ENCODE assay signal across 26 cellular contexts in the genomic region with DNA sequence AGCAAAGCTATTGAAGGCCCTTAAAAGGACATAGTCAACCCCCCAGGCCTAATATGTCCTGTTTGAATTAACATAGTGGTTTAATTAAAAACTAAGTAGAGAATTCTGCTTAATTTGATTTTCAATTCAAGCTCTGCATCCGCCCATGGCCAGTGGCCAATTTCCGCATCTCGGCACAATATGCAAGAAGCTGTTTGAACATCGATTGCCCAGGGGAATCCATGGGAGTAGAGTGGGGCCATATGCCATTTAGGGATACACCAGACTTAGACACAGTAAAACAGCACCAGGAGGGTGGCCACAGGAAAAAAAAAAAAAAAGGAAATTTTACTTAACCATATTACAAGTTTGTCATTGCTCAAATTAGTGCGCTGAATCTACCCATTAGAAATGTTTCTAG.
DNase-seq lines count a peak whose midpoint lies in the region; TF ChIP-seq lines count a peak whose summit lies in the region.
"Had no signal": no experiment of that assay in that cellular context is flagged by ENCODE, and none has a peak within 500 bp of the region (broad histone marks: within the 10 kb centered on the region; RNA-seq: fewer than 3 reads in every experiment).

No MANE protein-coding gene starts in this region.

- H3K27me3 ChIP-seq in A673 (replicated peaks; ENCODE audit: insufficient read depth, low read depth, low read length, poor library complexity) = no peaks in the 10 kb centered on the region
- H3K27me3 ChIP-seq: BLaER1 treated with 17β-estradiol and CSF1 and Interleukin-3, amounts not matched to agents 10 nM and 100 nM; MG63 had no signal

- CTCF ChIA-PET in A673 (lab: Charles Lee) = interaction anchor here (0.7 kb wide), 1 partner anchor 13 kb away, joined by 5 read pairs; no protein-coding TSS in a partner anchor

- no peak for TF ChIP-seq CTCF in A673 (conservative IDR thresholded peaks at IDR 0.05; ENCODE audit: low read depth, low read length)
- no peak for TF ChIP-seq CTCF in glutamatergic neuron (IDR thresholded peaks at IDR 0.05; ENCODE audit: partially characterized antibody, unreplicated experiment)

- peak overlapping the region; percentile 89 for H3K27ac Mint-ChIP-seq in glutamatergic neuron (ENCODE audit: unreplicated experiment)
- H3K27ac Mint-ChIP-seq in activated CD4-positive, alpha-beta T cell treated with anti-CD3 and anti-CD28 coated beads, Interleukin-2, amount 10 ng/mL, durations not matched to agents 24 days and 14 days = no peak overlapping the region
- H3K27ac Mint-ChIP-seq: CD4-positive, alpha-beta T cell had no signal

- H3K36me3 ChIP-seq in A673 (ENCODE audit: insufficient read depth, low read length, poor library complexity, severe bottlenecking) = no peaks in the 10 kb centered on the region
- H3K36me3 ChIP-seq: MG63 had no signal

- peaks cover 19% of the 10 kb centered on the region for H3K4me1 ChIP-seq in A673 (ENCODE audit: insufficient read depth, low read length, poor library complexity, severe bottlenecking)
- H3K4me1 ChIP-seq: BLaER1 treated with 17β-estradiol and CSF1 and Interleukin-3, amounts not matched to agents 10 nM and 100 nM had no signal

- peaks cover 47% of the 10 kb centered on the region for H3K4me1 Mint-ChIP-seq in glutamatergic neuron (ENCODE audit: low read depth, unreplicated experiment)
- H3K4me1 Mint-ChIP-seq in activated CD4-positive, alpha-beta T cell treated with anti-CD3 and anti-CD28 coated beads, Interleukin-2, amount 10 ng/mL, durations not matched to agents 24 days and 14 days = no peaks in the 10 kb centered on the region

- no TSS peak for BruUV-seq in A673 (replicated peaks; lab: Mats Ljungman, UMichigan)

- H3K27ac ChIP-seq in A673 (ENCODE audit: low read depth, low read length, poor library complexity, severe bottlenecking) = no peak overlapping the region
- H3K27ac ChIP-seq: BLaER1 treated with 17β-estradiol and CSF1 and Interleukin-3, amounts not matched to agents 10 nM and 100 nM; GM23248; PC-9 had no signal

- DNase-seq in NCI-H1694 (lab: John Stamatoyannopoulos, UW) = peak; percentile 18
- DNase-seq in NCI-H1694 treated with DMSO at 0.1 percent for 48 hours (lab: John Stamatoyannopoulos, UW) = no peak
- DNase-seq in A673 (ENCODE audit: low spot score) = peak; percentile 9
- DNase-seq in NCI-H2171 (lab: John Stamatoyannopoulos, UW) = peak; percentile 83
- peak; percentile 52 for DNase-seq in glutamatergic neuron
- DNase-seq in amniotic stem cell (lab: John Stamatoyannopoulos, UW) = no peak
- no peak for DNase-seq in activated CD4-positive, alpha-beta T cell treated with anti-CD3 and anti-CD28 coated beads, Interleukin-2, amount 10 ng/mL, durations not matched to agents 24 days and 14 days
- DNase-seq in AG08396 (ENCODE audit: low spot score) = no peak
- DNase-seq: 8988T; CD4-positive, alpha-beta T cell; HCEC 1CT; IMR-90; KG1; MG63; NCI-H1105 treated with DMSO at 0.1 percent for 48 hours; NCI-H146; NCI-H2029 treated with DMSO at 0.1 percent for 48 hours; NCI-H345; NCI-H510A treated with DMSO at 0.1 percent for 48 hours; NCI-H748 treated with DMSO at 0.1 percent for 48 hours; PC-9; RPMI8226; SHP77 treated with DMSO at 0.1 percent for 48 hours; SW 1271 had no signal

- peaks cover 5% of the 10 kb centered on the region for H3K27me3 Mint-ChIP-seq in glutamatergic neuron (ENCODE audit: unreplicated experiment)
- no peaks in the 10 kb centered on the region for H3K27me3 Mint-ChIP-seq in activated CD4-positive, alpha-beta T cell treated with anti-CD3 and anti-CD28 coated beads, Interleukin-2, amount 10 ng/mL, durations not matched to agents 24 days and 14 days
- H3K27me3 Mint-ChIP-seq: CD4-positive, alpha-beta T cell had no signal

- no peak overlapping the region for H3K4me3 ChIP-seq in A673 (ENCODE audit: low read depth, low read length, poor library complexity, severe bottlenecking)
- H3K4me3 ChIP-seq: BLaER1 treated with 17β-estradiol and CSF1 and Interleukin-3, amounts not matched to agents 10 nM and 100 nM; GM23248; MG63; PC-9 had no signal

- intact Hi-C loops in A673 (cut with micrococcal nuclease; ENCODE audit: unreplicated experiment) = no loop called here
- intact Hi-C loops in activated CD4-positive, alpha-beta T cell treated with anti-CD3 and anti-CD28 coated beads, Interleukin-2, amount 10 ng/mL, durations not matched to agents 24 days and 14 days (cut with micrococcal nuclease) = no loop called here

- H3K9me3 ChIP-seq in A673 (ENCODE audit: low read depth, low read length, poor library complexity, severe bottlenecking) = no peaks in the 10 kb centered on the region
- H3K9me3 ChIP-seq: BLaER1 treated with 17β-estradiol and CSF1 and Interleukin-3, amounts not matched to agents 10 nM and 100 nM; MG63 had no signal

- peak overlapping the region; percentile 74 for H3K4me3 Mint-ChIP-seq in glutamatergic neuron (ENCODE audit: unreplicated experiment)
- no peak overlapping the region for H3K4me3 Mint-ChIP-seq in activated CD4-positive, alpha-beta T cell treated with anti-CD3 and anti-CD28 coated beads, Interleukin-2, amount 10 ng/mL, durations not matched to agents 24 days and 14 days
- H3K4me3 Mint-ChIP-seq: CD4-positive, alpha-beta T cell had no signal

- peaks cover 4% of the 10 kb centered on the region for H3K9me3 Mint-ChIP-seq in glutamatergic neuron (ENCODE audit: unreplicated experiment)
- H3K9me3 Mint-ChIP-seq in activated CD4-positive, alpha-beta T cell treated with anti-CD3 and anti-CD28 coated beads, Interleukin-2, amount 10 ng/mL, durations not matched to agents 24 days and 14 days = no peaks in the 10 kb centered on the region
- H3K9me3 Mint-ChIP-seq: CD4-positive, alpha-beta T cell had no signal

- H3K36me3 Mint-ChIP-seq in glutamatergic neuron (ENCODE audit: unreplicated experiment) = no peaks in the 10 kb centered on the region
- peaks cover 8% of the 10 kb centered on the region for H3K36me3 Mint-ChIP-seq in activated CD4-positive, alpha-beta T cell treated with anti-CD3 and anti-CD28 coated beads, Interleukin-2, amount 10 ng/mL, durations not matched to agents 24 days and 14 days (ENCODE audit: low read depth)

- POLR2A ChIA-PET in A673 (lab: Charles Lee; ENCODE audit: low non-redundant PET) = no interaction called here

Comparison
In these comparisons a context has a peak if more than half of its experiments do, and no peak if none do; other contexts are left out.
1. DNase-seq: peak in NCI-H1694 (single experiment), A673 (single experiment), NCI-H2171 (single experiment) and glutamatergic neuron (single experiment); none in NCI-H1694 treated with DMSO at 0.1 percent for 48 hours (single experiment), amniotic stem cell (single experiment), activated CD4-positive, alpha-beta T cell treated with anti-CD3 and anti-CD28 coated beads, Interleukin-2, amount 10 ng/mL, durations not matched to agents 24 days and 14 days (single experiment) and AG08396 (single experiment).